ENCODE assay signal across 1 cellular context in the genomic region with DNA sequence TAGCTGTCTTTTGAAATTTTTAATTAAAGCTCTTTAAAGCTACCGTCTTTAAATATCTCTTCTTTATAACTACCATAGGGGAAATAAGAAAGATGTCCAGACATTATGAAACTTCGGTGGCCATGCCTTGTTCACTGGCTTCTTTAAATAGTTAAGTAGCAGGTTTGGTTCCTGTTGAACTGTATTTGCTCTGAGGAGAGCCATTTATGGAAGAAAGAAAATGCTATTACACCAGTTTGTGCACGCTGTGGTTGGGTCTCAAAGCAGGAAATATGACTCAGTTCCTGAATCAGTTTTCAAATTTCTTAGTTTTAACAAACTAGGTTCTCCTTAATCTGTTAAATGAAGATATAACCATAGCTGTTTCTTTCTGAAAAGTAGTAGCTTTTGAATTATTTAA.
TF ChIP-seq lines count a peak whose summit lies in the region.

No MANE protein-coding gene starts in this region.

TF ChIP-seq in endothelial cell of umbilical vein, 7 proteins besides CTCF, POLR2A, EP300 and RAD21:
- TF ChIP-seq MYC (IDR thresholded peaks at IDR 0.05; ENCODE audit: low read depth, low read length) (no peak), FOS (IDR thresholded peaks at IDR 0.05; ENCODE audit: borderline replicate concordance, insufficient read depth, low read length) (peak; percentile 80), EZH2 (IDR thresholded peaks at IDR 0.05; ENCODE audit: borderline replicate concordance, low read depth, low read length, severe bottlenecking) (no peak), GATA2 (IDR thresholded peaks at IDR 0.05; ENCODE audit: insufficient read depth, insufficient read length, low read depth, low read length) (no peak), JUN (IDR thresholded peaks at IDR 0.05; ENCODE audit: borderline replicate concordance, insufficient read depth, insufficient read length, low read depth) (peak; percentile 66), POLR2AphosphoS5 (IDR thresholded peaks at IDR 0.05; ENCODE audit: insufficient read depth, low read depth, low read length) (no peak)
- TF ChIP-seq, protein P1, sequence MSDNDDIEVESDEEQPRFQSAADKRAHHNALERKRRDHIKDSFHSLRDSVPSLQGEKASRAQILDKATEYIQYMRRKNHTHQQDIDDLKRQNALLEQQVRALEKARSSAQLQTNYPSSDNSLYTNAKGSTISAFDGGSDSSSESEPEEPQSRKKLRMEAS (IDR thresholded peaks at IDR 0.05; ENCODE audit: insufficient read depth, insufficient read length) = no peak
